In the genomic region with DNA sequence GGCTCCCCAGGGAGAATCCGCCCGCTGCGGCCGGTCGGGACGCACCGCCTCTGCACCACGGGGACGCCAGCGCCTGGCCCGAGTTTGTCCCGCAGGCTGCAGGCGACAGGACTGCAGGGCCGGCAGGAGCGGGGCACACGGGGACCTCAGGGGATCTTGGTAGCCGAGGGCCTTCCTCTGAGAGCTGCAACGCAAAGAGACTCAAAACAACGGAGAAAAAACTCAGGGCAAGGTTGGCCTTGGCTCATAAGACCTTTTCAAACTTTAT, we compare ENCODE assay signal across 22 cellular contexts.
"Had no signal": no experiment of that assay in that cellular context is flagged by ENCODE, and none has a peak within 500 bp of the region (broad histone marks: within the 10 kb centered on the region; RNA-seq: fewer than 3 reads in every experiment).

No MANE protein-coding gene starts in this region.

- H3K79me2 ChIP-seq: parathyroid adenoma had no signal

- H3K4me1 ChIP-seq: colonic mucosa, left lung, parathyroid adenoma, right lobe of liver, tibial nerve, upper lobe of right lung, uterus had no signal

- DNase-seq: colonic mucosa; effector memory CD4-positive, alpha-beta T cell; hypothalamus; kidney; left lung; mammary epithelial cell; naive thymus-derived CD8-positive, alpha-beta T cell; nephron progenitor cell; occipital lobe; right lobe of liver; stimulated activated CD4-positive, alpha-beta T cell treated with anti-CD3 and anti-CD28 coated beads, Interleukin-12 subunit alpha, Interleukin-12 subunit beta, amount 100 ng/mL, for 4 hours; stimulated activated CD4-positive, alpha-beta T cell treated with anti-CD3 and anti-CD28 coated beads, Interleukin-1b, Interleukin-23, amount 100 ng/mL, for 48 hours; stimulated activated CD4-positive, alpha-beta T cell treated with anti-CD3 and anti-CD28 coated beads, Interleukin-4, amount 100 ng/mL, for 1 hour; stimulated activated CD8-positive, alpha-beta memory T cell treated with anti-CD3 and anti-CD28 coated beads, Interleukin-4, amount 100 ng/mL, for 48 hours; stimulated activated naive CD4-positive, alpha-beta T cell; stimulated activated naive CD8-positive, alpha-beta T cell treated with anti-CD3 and anti-CD28 coated beads, Interleukin-15, amount 100 ng/mL, for 72 hours; upper lobe of right lung; uterus had no signal

- H3K9me3 ChIP-seq: colonic mucosa, left lung, right lobe of liver, thoracic aorta, tibial nerve, upper lobe of right lung, uterus had no signal

- H3K27me3 ChIP-seq: right lobe of liver, tibial nerve, uterus had no signal

- ATAC-seq: left lung; naive thymus-derived CD8-positive, alpha-beta T cell; right lobe of liver; stimulated activated naive CD8-positive, alpha-beta T cell treated with anti-CD3 and anti-CD28 coated beads, Interleukin-15, amount 100 ng/mL, for 72 hours; upper lobe of right lung had no signal

- H3K36me3 ChIP-seq: colonic mucosa, left lung, right lobe of liver, thoracic aorta, tibial nerve, upper lobe of right lung, uterus had no signal

- H3K4me3 ChIP-seq: colonic mucosa, left lung, right lobe of liver, smooth muscle cell, thoracic aorta, tibial nerve, upper lobe of right lung, uterus had no signal

- H2AFZ ChIP-seq: parathyroid adenoma had no signal

- H3K27ac ChIP-seq: colonic mucosa, left lung, parathyroid adenoma, right lobe of liver, thoracic aorta, tibial nerve, upper lobe of right lung, uterus had no signal

- H3K4me2 ChIP-seq: smooth muscle cell had no signal
